35 cellular contexts compared by ENCODE assay signal in the genomic region with DNA sequence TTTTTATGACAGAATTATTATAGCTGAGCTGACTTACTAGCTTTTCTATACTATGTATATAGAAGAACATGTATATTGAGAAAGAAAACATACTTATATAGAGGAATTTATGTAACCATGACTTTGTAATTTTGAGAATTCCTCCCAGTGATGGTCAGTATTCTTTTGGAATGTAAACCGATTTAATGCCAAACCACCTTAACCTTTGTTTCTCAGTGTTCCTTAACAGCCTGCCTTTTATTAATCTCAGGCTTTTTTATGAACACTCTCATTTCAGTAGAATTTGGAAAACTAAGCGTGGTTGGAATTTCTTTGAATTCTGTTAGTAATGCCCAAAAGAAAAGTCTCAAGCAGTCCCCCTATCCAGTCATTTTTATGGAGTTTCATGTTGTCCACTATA. TPM values are rescaled to one million over a fixed set of nuclear protein-coding genes. Genes with fewer than 3 reads are reported as not detected.
DNase-seq lines count a peak whose midpoint lies in the region; ATAC-seq and TF ChIP-seq lines count a peak whose summit lies in the region.
"Had no signal": no experiment of that assay in that cellular context is flagged by ENCODE, and none has a peak within 500 bp of the region (broad histone marks: within the 10 kb centered on the region; RNA-seq: fewer than 3 reads in every experiment).

No MANE protein-coding gene starts in this region.

- H3K4me3 Mint-ChIP-seq in effector memory CD8-positive, alpha-beta T cell, result no peak overlapping the region
- H3K4me3 Mint-ChIP-seq: activated CD8-positive, alpha-beta memory T cell treated with anti-CD3 and anti-CD28 coated beads, Interleukin-2, amount 10 ng/mL, durations not matched to agents 7 days and 5 days; activated T-cell treated with anti-CD3 and anti-CD28 coated beads, Interleukin-2, amount 50 U/mL, for 4 hours; brain; CD4-positive, alpha-beta memory T cell; memory B cell; neural crest cell; T-helper 17 cell had no signal

- H3K9me3 ChIP-seq in adipocyte (ENCODE audit: control insufficient read depth, low read length), result no peaks in the 10 kb centered on the region
- no peaks in the 10 kb centered on the region for H3K9me3 ChIP-seq in fibroblast of lung (ENCODE audit: control insufficient read depth, insufficient read depth, low read depth, low read length)
- no peaks in the 10 kb centered on the region for H3K9me3 ChIP-seq in vagina
- H3K9me3 ChIP-seq: left lung, MG63, tibial nerve had no signal

- no peaks in the 10 kb centered on the region for H3K4me1 Mint-ChIP-seq in effector memory CD8-positive, alpha-beta T cell (ENCODE audit: low read depth in 2 of 2)
- H3K4me1 Mint-ChIP-seq: activated CD8-positive, alpha-beta memory T cell treated with anti-CD3 and anti-CD28 coated beads, Interleukin-2, amount 10 ng/mL, durations not matched to agents 7 days and 5 days; brain; CD4-positive, alpha-beta memory T cell; neural crest cell; T-helper 17 cell had no signal

- H4K20me1 ChIP-seq in fibroblast of lung (ENCODE audit: control insufficient read depth, extremely low read depth, insufficient read depth, low read length), result no peaks in the 10 kb centered on the region

- H3K4me3 ChIP-seq in adipocyte (ENCODE audit: low read length), result no peak overlapping the region
- H3K4me3 ChIP-seq in fibroblast of lung (replicated peaks in 1 of 4; ENCODE audit: control extremely low read depth in 1 of 4, insufficient read depth in 1 of 4, low read depth in 3 of 4, low read length in 4 of 4), result no peak overlapping the region
- H3K4me3 ChIP-seq in vagina, result no peak overlapping the region
- H3K4me3 ChIP-seq: GM12878, left lung, MG63, smooth muscle cell, tibial nerve had no signal

- H3K27ac ChIP-seq in fibroblast of lung (ENCODE audit: insufficient read depth, low read length), result no peak overlapping the region
- H3K27ac ChIP-seq in vagina, result no peak overlapping the region
- H3K27ac ChIP-seq: foreskin keratinocyte, left lung, parathyroid adenoma, tibial nerve had no signal

- DNase-seq in ELR (ENCODE audit: low read depth), result peak; percentile 28
- peak; percentile 62 for DNase-seq in adipocyte (ENCODE audit: low read depth)
- DNase-seq in fibroblast of lung (ENCODE audit: low read depth in 2 of 2), result peak; percentile 9 to 82
- no peak for DNase-seq in vagina (ENCODE audit: extremely low spot score in 2 of 2)
- no peak for DNase-seq in effector memory CD8-positive, alpha-beta T cell
- no peak for DNase-seq in NCI-H1436 (lab: John Stamatoyannopoulos, UW)
- DNase-seq in mesenteric fat pad (ENCODE audit: low spot score), result no peak
- DNase-seq: activated CD4-positive, alpha-beta T cell treated with anti-CD3 and anti-CD28 coated beads, Interleukin-2, amount 50 U/mL, for 4 hours; activated CD4-positive, CD25-positive, alpha-beta regulatory T cell; activated CD8-positive, alpha-beta memory T cell treated with anti-CD3 and anti-CD28 coated beads, Interleukin-2, amount 10 ng/mL, durations not matched to agents 7 days and 5 days; activated gamma-delta T cell treated with Interleukin-2 at 50 U/mL for 16 hours; activated T-cell treated with anti-CD3 and anti-CD28 coated beads, Interleukin-2, amount 50 U/mL, for 4 hours; AML-193; foreskin keratinocyte; GOT3; head of caudate nucleus; islet precursor cell; KBM-7; left lung; MG63; NCI-H2081; NCI-H524 treated with DMSO at 0.1 percent for 48 hours; OCI-M1; retina; stimulated activated CD4-positive, alpha-beta T cell treated with anti-CD3 and anti-CD28 coated beads, Interleukin-2, amount 100 ng/mL, for 24 hours; stimulated activated CD8-positive, alpha-beta memory T cell treated with anti-CD3 and anti-CD28 coated beads, Interleukin-4, amount 100 ng/mL, for 48 hours; T-helper 17 cell had no signal

- H3K36me3 Mint-ChIP-seq in effector memory CD8-positive, alpha-beta T cell (ENCODE audit: insufficient read depth), result peaks cover 23% of the 10 kb centered on the region

- H3K27me3 ChIP-seq in adipocyte (replicated peaks; ENCODE audit: control insufficient read depth, insufficient read depth, low read length) (no peaks in the 10 kb centered on the region), fibroblast of lung (ENCODE audit: control insufficient read depth, insufficient read depth, low read length) (no peaks in the 10 kb centered on the region), vagina (no peaks in the 10 kb centered on the region)
- H3K27me3 ChIP-seq: foreskin keratinocyte, left lung, MG63, tibial nerve had no signal

- H3K79me2 ChIP-seq in fibroblast of lung (ENCODE audit: control insufficient read depth, insufficient read depth, low read length), result no peaks in the 10 kb centered on the region
- H3K79me2 ChIP-seq: parathyroid adenoma had no signal

- H3K27ac Mint-ChIP-seq in effector memory CD8-positive, alpha-beta T cell, result no peak overlapping the region
- H3K27ac Mint-ChIP-seq: activated CD8-positive, alpha-beta memory T cell treated with anti-CD3 and anti-CD28 coated beads, Interleukin-2, amount 10 ng/mL, durations not matched to agents 7 days and 5 days; CD4-positive, alpha-beta memory T cell; memory B cell; T-helper 17 cell had no signal

- no peaks in the 10 kb centered on the region for H3K27me3 Mint-ChIP-seq in effector memory CD8-positive, alpha-beta T cell
- H3K27me3 Mint-ChIP-seq: activated CD8-positive, alpha-beta memory T cell treated with anti-CD3 and anti-CD28 coated beads, Interleukin-2, amount 10 ng/mL, durations not matched to agents 7 days and 5 days; brain; CD4-positive, alpha-beta memory T cell; memory B cell; T-helper 17 cell had no signal

- H3K4me2 ChIP-seq in fibroblast of lung (ENCODE audit: extremely low read depth, insufficient read depth, low read length), result no peak overlapping the region
- H3K4me2 ChIP-seq: smooth muscle cell had no signal

- H3K9ac ChIP-seq in adipocyte (ENCODE audit: low read length), result no peak overlapping the region
- H3K9ac ChIP-seq in fibroblast of lung (ENCODE audit: insufficient read depth, low read length), result no peak overlapping the region
- H3K9ac ChIP-seq: parathyroid adenoma had no signal

- TF ChIP-seq CTCF in fibroblast of lung (conservative IDR thresholded peaks at IDR 0.05 in 1 of 2, IDR thresholded peaks at IDR 0.05 in 1 of 2; ENCODE audit: low read depth in 1 of 2, low read length in 2 of 2) (no peak), vagina (IDR thresholded peaks at IDR 0.05) (no peak)

- no peaks in the 10 kb centered on the region for H3K9me3 Mint-ChIP-seq in effector memory CD8-positive, alpha-beta T cell
- H3K9me3 Mint-ChIP-seq: activated T-cell treated with anti-CD3 and anti-CD28 coated beads, Interleukin-2, amount 50 U/mL, for 4 hours; brain; CD4-positive, alpha-beta memory T cell; memory B cell; neural crest cell had no signal

- H3K36me3 ChIP-seq in adipocyte (ENCODE audit: control insufficient read depth, insufficient read depth, low read length, severe bottlenecking) (peaks cover 34% of the 10 kb centered on the region), fibroblast of lung (ENCODE audit: control insufficient read depth, insufficient read depth, low read length) (no peaks in the 10 kb centered on the region), vagina (no peaks in the 10 kb centered on the region)
- H3K36me3 ChIP-seq: MG63 had no signal

- intact Hi-C loops in vagina (cut with DNase I), result no loop called here

- no peak overlapping the region for H2AFZ ChIP-seq in fibroblast of lung (ENCODE audit: low read length)
- H2AFZ ChIP-seq: parathyroid adenoma had no signal

- no peak for ATAC-seq in effector memory CD8-positive, alpha-beta T cell (replicated peaks)
- ATAC-seq: activated CD8-positive, alpha-beta memory T cell treated with anti-CD3 and anti-CD28 coated beads, Interleukin-2, amount 10 ng/mL, durations not matched to agents 7 days and 5 days; activated T-cell treated with anti-CD3 and anti-CD28 coated beads, Interleukin-2, amount 50 U/mL, for 4 hours; foreskin keratinocyte; GM12878; left lung; T-helper 17 cell had no signal

- TF ChIP-seq POLR2A in vagina (IDR thresholded peaks at IDR 0.05), result no peak

- peaks cover 13% of the 10 kb centered on the region for H3K4me1 ChIP-seq in adipocyte (ENCODE audit: control insufficient read depth, insufficient read depth, low read length)
- H3K4me1 ChIP-seq in fibroblast of lung (ENCODE audit: control insufficient read depth, extremely low read depth, insufficient read depth, low read length), result no peaks in the 10 kb centered on the region
- no peaks in the 10 kb centered on the region for H3K4me1 ChIP-seq in vagina
- H3K4me1 ChIP-seq: left lung, tibial nerve had no signal

RNA-seq across cellular contexts. Expression of a gene that starts 47.0 kb away (rescaled TPM):
- 10.8 and 16.0 TPM in 2 replicates for total RNA-seq in fibroblast of lung
- polyA plus RNA-seq in fibroblast of lung, result 22.6 and 30.2 TPM in 2 replicates
- polyA plus RNA-seq in fibroblast of lung (2012), result 10.0 and 11.9 TPM in 2 replicates
- polyA minus RNA-seq in fibroblast of lung (ENCODE audit: low replicate concordance), result 2.4 and 11.7 TPM in 2 replicates
- 17.4 TPM for total RNA-seq in vagina
- 14.7 TPM for total RNA-seq in mesenteric fat pad

RNA-seq across cellular contexts. Expression of a gene that starts 47.3 kb away (rescaled TPM):
- 6.4 and 7.3 TPM in 2 replicates for total RNA-seq in fibroblast of lung
- polyA plus RNA-seq in fibroblast of lung, result 1.5 and 3.1 TPM in 2 replicates
- polyA plus RNA-seq in fibroblast of lung (2012), result 0.96 and 1.6 TPM in 2 replicates
- polyA minus RNA-seq in fibroblast of lung (ENCODE audit: low replicate concordance), result 0.16 and 0.19 TPM in 2 replicates
- total RNA-seq in vagina, result 0.74 TPM
- total RNA-seq in mesenteric fat pad, result 1.1 TPM

Comparison
In these comparisons a context has a peak if more than half of its experiments do, and no peak if none do; other contexts are left out.
1. DNase-seq: peak in ELR (single experiment), adipocyte (single experiment) and fibroblast of lung (2 of 2); none in vagina (0 of 2), effector memory CD8-positive, alpha-beta T cell (0 of 3), NCI-H1436 (single experiment) and mesenteric fat pad (single experiment).